Comparison of ENCODE assay signal across 11 cellular contexts in genomic region chr3:20326537-20326936, GRCh38.
"Had no signal": no experiment of that assay in that cellular context is flagged by ENCODE, and none has a peak within 500 bp of the region (broad histone marks: within the 10 kb centered on the region; RNA-seq: fewer than 3 reads in every experiment).

No MANE protein-coding gene starts in this region.

- H3K79me2 ChIP-seq: hepatocyte had no signal

- H3K27me3 ChIP-seq: adrenal gland, hepatocyte, sigmoid colon, upper lobe of right lung had no signal

- DNase-seq: activated CD4-positive, alpha-beta T cell treated with anti-CD3 and anti-CD28 coated beads, Interleukin-2, amount 10 ng/mL, durations not matched to agents 24 days and 14 days; activated naive CD4-positive, alpha-beta T cell treated with anti-CD3 and anti-CD28 coated beads for 36 hours; adrenal gland; effector CD4-positive, alpha-beta T cell; sigmoid colon; stimulated activated CD4-positive, alpha-beta T cell treated with anti-CD3 and anti-CD28 coated beads, Interleukin-2, amount 100 ng/mL, for 48 hours; stimulated activated naive CD8-positive, alpha-beta T cell treated with anti-CD3 and anti-CD28 coated beads, Interleukin-15, Interleukin-2, amounts not matched to agents 100 U/mL and 50 U/mL, for 24 hours; upper lobe of right lung had no signal

- H3K36me3 ChIP-seq: adrenal gland, sigmoid colon, upper lobe of right lung had no signal

- H2AFZ ChIP-seq: hepatocyte had no signal

- H3K9me3 ChIP-seq: adrenal gland, sigmoid colon, upper lobe of right lung had no signal

- H3K27ac ChIP-seq: adrenal gland, hepatocyte, sigmoid colon, upper lobe of right lung had no signal

- FAIRE-seq: endothelial cell of umbilical vein had no signal

- H3K4me2 ChIP-seq: hepatocyte had no signal

- ATAC-seq: stimulated activated naive CD8-positive, alpha-beta T cell treated with anti-CD3 and anti-CD28 coated beads, Interleukin-15, Interleukin-2, amounts not matched to agents 100 U/mL and 50 U/mL, for 24 hours; upper lobe of right lung; WTC11 had no signal

- H3K4me1 ChIP-seq: adrenal gland, upper lobe of right lung had no signal

- H3K4me3 ChIP-seq: adrenal gland, hepatocyte, sigmoid colon, upper lobe of right lung had no signal
